In the genomic region with DNA sequence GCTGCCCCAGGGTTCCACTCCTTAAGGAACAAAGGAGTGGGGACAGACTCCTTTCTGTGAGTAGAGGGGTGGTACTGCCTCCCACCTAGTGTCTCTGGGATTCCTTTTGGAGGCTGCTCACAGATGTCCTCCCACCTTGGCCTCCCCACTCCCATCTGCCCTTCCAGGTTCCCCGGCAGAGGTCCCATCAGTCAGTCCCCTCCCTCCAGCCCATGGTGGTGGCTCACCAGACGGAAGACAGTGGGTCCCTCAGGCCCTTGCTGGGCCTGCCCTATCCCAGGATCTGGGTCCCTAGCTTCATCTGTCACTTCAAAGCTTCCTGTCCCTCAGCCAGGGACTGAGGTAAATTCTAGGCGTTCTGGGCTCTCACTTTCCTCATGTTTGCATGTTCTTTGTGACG, we compare ENCODE assay signal across 18 cellular contexts.
"Had no signal": no experiment of that assay in that cellular context is flagged by ENCODE, and none has a peak within 500 bp of the region (broad histone marks: within the 10 kb centered on the region; RNA-seq: fewer than 3 reads in every experiment).

No MANE protein-coding gene starts in this region.

- H3K4me3 ChIP-seq: right atrium auricular region, SK-N-MC, upper lobe of right lung had no signal

- H3K9me3 Mint-ChIP-seq: activated naive CD4-positive, alpha-beta T cell treated with anti-CD3 and anti-CD28 coated beads, Interleukin-2, amount 50 U/mL, for 24 hours; activated T-helper 2 cell treated with anti-CD3 and anti-CD28 coated beads, Interferon-gamma antibody, Interleukin-2, Interleukin-4, amounts not matched to agents 10 μg/mL and 5 μg/mL and 100 μg/mL, durations not matched to agents 14 hours and 24 hours and 36 hours; central memory CD8-positive, alpha-beta T cell; immature natural killer cell; nephron progenitor cell; stimulated activated effector memory CD8-positive, alpha-beta T cell treated with anti-CD3 and anti-CD28 coated beads, Interleukin-12 subunit alpha, Interleukin-12 subunit beta, amount 100 ng/mL, for 72 hours; T-cell had no signal

- H3K27me3 Mint-ChIP-seq: activated naive CD4-positive, alpha-beta T cell treated with anti-CD3 and anti-CD28 coated beads, Interleukin-2, amount 50 U/mL, for 24 hours; central memory CD8-positive, alpha-beta T cell had no signal

- H2AFZ ChIP-seq: parathyroid adenoma had no signal

- H3K4me3 Mint-ChIP-seq: activated CD8-positive, alpha-beta T cell treated with anti-CD3 and anti-CD28 coated beads, Interleukin-2, amount 10 ng/mL, durations not matched to agents 7 days and 5 days; activated naive CD4-positive, alpha-beta T cell treated with anti-CD3 and anti-CD28 coated beads, Interleukin-2, amount 50 U/mL, for 24 hours; central memory CD8-positive, alpha-beta T cell; nephron progenitor cell; stimulated activated effector memory CD8-positive, alpha-beta T cell treated with anti-CD3 and anti-CD28 coated beads, Interleukin-12 subunit alpha, Interleukin-12 subunit beta, amount 100 ng/mL, for 72 hours; T-cell had no signal

- H3K36me3 ChIP-seq: right atrium auricular region, upper lobe of right lung, WERI-Rb-1 had no signal

- ATAC-seq: activated CD8-positive, alpha-beta T cell treated with anti-CD3 and anti-CD28 coated beads, Interleukin-2, amount 10 ng/mL, durations not matched to agents 7 days and 5 days; stimulated activated effector memory CD8-positive, alpha-beta T cell treated with anti-CD3 and anti-CD28 coated beads, Interleukin-12 subunit alpha, Interleukin-12 subunit beta, amount 100 ng/mL, for 72 hours; T-cell had no signal

- DNase-seq: activated CD4-positive, alpha-beta T cell treated with anti-CD3 and anti-CD28 coated beads for 48 hours; activated CD8-positive, alpha-beta T cell treated with anti-CD3 and anti-CD28 coated beads, Interleukin-2, amount 10 ng/mL, durations not matched to agents 7 days and 5 days; dermis blood vessel endothelial cell; hypothalamus; immature natural killer cell; mesendoderm; nephron progenitor cell; substantia nigra; T-cell; upper lobe of right lung; WERI-Rb-1 had no signal

- H3K36me3 Mint-ChIP-seq: activated naive CD4-positive, alpha-beta T cell treated with anti-CD3 and anti-CD28 coated beads, Interleukin-2, amount 50 U/mL, for 24 hours; immature natural killer cell; T-cell had no signal

- H3K4me1 ChIP-seq: parathyroid adenoma had no signal

- H3K9ac ChIP-seq: parathyroid adenoma had no signal

- H3K27ac Mint-ChIP-seq: activated naive CD4-positive, alpha-beta T cell treated with anti-CD3 and anti-CD28 coated beads, Interleukin-2, amount 50 U/mL, for 24 hours; activated T-helper 2 cell treated with anti-CD3 and anti-CD28 coated beads, Interferon-gamma antibody, Interleukin-2, Interleukin-4, amounts not matched to agents 10 μg/mL and 5 μg/mL and 100 μg/mL, durations not matched to agents 14 hours and 24 hours and 36 hours; nephron progenitor cell; T-cell had no signal

- H3K27me3 ChIP-seq: right atrium auricular region, upper lobe of right lung had no signal

- H3K9me3 ChIP-seq: right atrium auricular region, upper lobe of right lung had no signal

- H3K27ac ChIP-seq: parathyroid adenoma, right atrium auricular region, SK-N-MC, upper lobe of right lung, WERI-Rb-1 had no signal
